Comparison of ENCODE assay signal across 10 cellular contexts in the genomic region with DNA sequence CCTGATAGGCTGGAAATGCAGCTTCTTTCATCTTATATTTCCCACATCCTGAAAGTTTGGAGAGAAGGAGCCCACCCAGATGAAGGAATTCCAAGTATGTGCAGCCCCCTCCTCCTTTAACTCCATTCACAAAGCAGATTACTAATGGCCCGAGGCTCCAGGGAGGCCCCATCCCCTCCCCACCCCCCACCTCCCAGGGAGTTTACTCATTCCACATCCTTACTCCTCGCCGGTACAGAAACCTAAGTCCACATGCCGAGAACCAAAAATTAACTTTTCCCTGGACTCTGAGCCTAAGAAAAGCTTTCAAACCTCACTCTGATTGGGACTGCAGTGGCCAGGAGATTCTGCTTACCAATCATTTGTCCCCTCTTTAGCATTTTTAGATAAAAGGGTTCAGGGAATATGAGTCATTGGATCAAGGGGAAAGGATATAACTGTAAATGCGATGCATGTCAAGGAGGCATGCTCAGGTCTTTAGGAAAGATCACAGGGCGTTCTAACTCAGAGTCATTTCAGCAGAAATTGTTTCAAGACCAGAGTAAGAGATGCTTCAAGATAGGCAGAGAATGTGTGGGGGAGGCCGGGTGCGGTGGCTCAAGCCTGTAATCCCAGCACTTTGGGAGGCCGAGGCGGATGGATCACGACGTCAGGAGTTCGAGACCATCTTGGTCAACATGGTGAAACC. TPM values are rescaled to one million over a fixed set of nuclear protein-coding genes. Genes with fewer than 3 reads are reported as not detected.
DNase-seq lines count a peak whose midpoint lies in the region; FAIRE-seq and TF ChIP-seq lines count a peak whose summit lies in the region.
"Had no signal": no experiment of that assay in that cellular context is flagged by ENCODE, and none has a peak within 500 bp of the region (broad histone marks: within the 10 kb centered on the region; RNA-seq: fewer than 3 reads in every experiment).

No MANE protein-coding gene starts in this region.

- peak overlapping the region; percentile 52 for H3K4me3 ChIP-seq in ACC112 (ENCODE audit: low read depth, low read length)
- H3K4me3 ChIP-seq in bronchial epithelial cell (ENCODE audit: low read depth, low read length), result no peak overlapping the region

- H3K27ac ChIP-seq in ACC112 (ENCODE audit: low read depth, low read length), result peak overlapping the region; percentile 97

- H3K27me3 ChIP-seq in ACC112 (ENCODE audit: insufficient read depth, low read length), result no peaks in the 10 kb centered on the region
- no peaks in the 10 kb centered on the region for H3K27me3 ChIP-seq in bronchial epithelial cell (ENCODE audit: control insufficient read depth, insufficient read depth, low read length)

- TF ChIP-seq CTCF in bronchial epithelial cell (IDR thresholded peaks at IDR 0.05; ENCODE audit: insufficient read depth, low read length, severe bottlenecking) (no peak), mesothelial cell of epicardium (IDR thresholded peaks at IDR 0.05; ENCODE audit: unreplicated experiment) (no peak)

- no peak for FAIRE-seq in bronchial epithelial cell (lab: Jason Lieb, UNC)

- H3K79me2 ChIP-seq in ACC112 (ENCODE audit: control insufficient read depth, insufficient read depth, low read length, unreplicated experiment), result no peaks in the 10 kb centered on the region

- no peaks in the 10 kb centered on the region for H3K36me3 ChIP-seq in ACC112 (ENCODE audit: insufficient read depth, low read length)
- no peaks in the 10 kb centered on the region for H3K36me3 ChIP-seq in bronchial epithelial cell (ENCODE audit: control insufficient read depth, insufficient read depth, low read length)

- H3K36me3 Mint-ChIP-seq in mesothelial cell of epicardium, result no peaks in the 10 kb centered on the region
- H3K36me3 Mint-ChIP-seq: naive B cell had no signal

- peak overlapping the region; percentile 100 for H3K27ac Mint-ChIP-seq in mesothelial cell of epicardium

- peak overlapping the region; percentile 16 for H2AFZ ChIP-seq in ACC112 (ENCODE audit: low read length, unreplicated experiment)

- peaks cover 76% of the 10 kb centered on the region for H3K4me1 Mint-ChIP-seq in mesothelial cell of epicardium

- no peaks in the 10 kb centered on the region for H3K27me3 Mint-ChIP-seq in mesothelial cell of epicardium (ENCODE audit: low read depth)
- H3K27me3 Mint-ChIP-seq: naive B cell had no signal

- H3K4me1 ChIP-seq in ACC112 (ENCODE audit: control insufficient read depth, insufficient read depth, low read length, unreplicated experiment), result peaks cover 74% of the 10 kb centered on the region

- no peaks in the 10 kb centered on the region for H3K9me3 Mint-ChIP-seq in mesothelial cell of epicardium
- H3K9me3 Mint-ChIP-seq: naive B cell had no signal

- H3K4me3 Mint-ChIP-seq in mesothelial cell of epicardium, result peak overlapping the region; percentile 60

- peak; percentile 44 for DNase-seq in LHCN-M2 (ENCODE audit: low read depth)
- peak; percentile 64 for DNase-seq in bronchial epithelial cell (ENCODE audit: low read depth)
- DNase-seq in mesothelial cell of epicardium (ENCODE audit: low spot score in 2 of 2, unreplicated experiment in 2 of 2), result peak in 1 of 2 experiments; percentile 48
- no peak for DNase-seq in OCI-M1 (lab: John Stamatoyannopoulos, UW)
- DNase-seq in NCI-H774 (lab: John Stamatoyannopoulos, UW), result no peak
- DNase-seq in globus pallidus (ENCODE audit: low spot score), result no peak
- DNase-seq in germinal center (ENCODE audit: low spot score), result no peak
- DNase-seq: naive B cell, NCI-H2171 treated with DMSO at 0.1 percent for 48 hours had no signal

RNA-seq across cellular contexts. Expression of a gene that starts 31.9 kb away (rescaled TPM):
- total RNA-seq in LHCN-M2 (2014; rRNA removed), result 1.9 and 2.2 TPM in 2 replicates
- 4.0 TPM for polyA plus RNA-seq in LHCN-M2 (2012)
- 29.2 and 35.3 TPM in 2 replicates for total RNA-seq in bronchial epithelial cell
- total RNA-seq in mesothelial cell of epicardium, result 26.2 to 30.3 TPM (median 28.6 TPM) in 3 replicates

Comparison
In these comparisons a context has a peak if more than half of its experiments do, and no peak if none do; other contexts are left out.
1. DNase-seq: peak in LHCN-M2 (single experiment) and bronchial epithelial cell (single experiment); none in OCI-M1 (single experiment), NCI-H774 (single experiment), globus pallidus (single experiment) and germinal center (single experiment).